ENCODE assay signal across 14 cellular contexts in genomic region chr5:163350083-163350482, GRCh38.
DNase-seq lines count a peak whose midpoint lies in the region; ATAC-seq and TF ChIP-seq lines count a peak whose summit lies in the region.
"Had no signal": no experiment of that assay in that cellular context is flagged by ENCODE, and none has a peak within 500 bp of the region (broad histone marks: within the 10 kb centered on the region; RNA-seq: fewer than 3 reads in every experiment).

No MANE protein-coding gene starts in this region.

- ATAC-seq in Right ventricle myocardium superior (ENCODE audit: poor library complexity), result no peak
- no peak for ATAC-seq in HG03039 (IDR thresholded peaks at IDR 0.05; ENCODE audit: unreplicated experiment)

- intact Hi-C loops in Right ventricle myocardium superior (cut with DNase I) (no loop called here), prostate gland (cut with DNase I) (no loop called here)

- no peak for TF ChIP-seq POLR2A in prostate gland (IDR thresholded peaks at IDR 0.05)

- no peak overlapping the region for H3K27ac ChIP-seq in prostate gland
- H3K27ac ChIP-seq: vagina, VCaP had no signal

- H3K27me3 ChIP-seq in prostate gland (replicated peaks; ENCODE audit: insufficient read depth), result no peaks in the 10 kb centered on the region
- H3K27me3 ChIP-seq: vagina had no signal

- H3K4me3 ChIP-seq in prostate gland, result no peak overlapping the region
- H3K4me3 ChIP-seq: vagina had no signal

- TF ChIP-seq CTCF in GM12873 (IDR thresholded peaks at IDR 0.05; ENCODE audit: insufficient read depth, low read depth, low read length, missing control alignments) (peak; percentile 24), nephron progenitor cell (IDR thresholded peaks at IDR 0.05) (peak; percentile 7), prostate gland (IDR thresholded peaks at IDR 0.05) (no peak)

- H3K36me3 ChIP-seq in prostate gland, result no peaks in the 10 kb centered on the region
- H3K36me3 ChIP-seq: vagina had no signal

- no peaks in the 10 kb centered on the region for H3K9me3 ChIP-seq in prostate gland
- H3K9me3 ChIP-seq: vagina had no signal

- H3K4me1 Mint-ChIP-seq in nephron progenitor cell, result no peaks in the 10 kb centered on the region

- DNase-seq in HuH-7.5 (ENCODE audit: low spot score), result peak; percentile 43
- DNase-seq in amniotic epithelial cell (ENCODE audit: low read depth), result peak; percentile 28
- DNase-seq in nephron progenitor cell, result no peak
- DNase-seq in NCI-H345 (lab: John Stamatoyannopoulos, UW), result no peak
- DNase-seq in Right ventricle myocardium superior, result no peak
- no peak for DNase-seq in prostate gland (ENCODE audit: low spot score)
- DNase-seq: activated gamma-delta T cell; COR-L47; effector CD4-positive, alpha-beta T cell; kidney had no signal

- no peaks in the 10 kb centered on the region for H3K36me3 Mint-ChIP-seq in nephron progenitor cell (ENCODE audit: low read depth)

- H3K9me3 Mint-ChIP-seq in nephron progenitor cell, result no peaks in the 10 kb centered on the region

- no peak overlapping the region for H3K27ac Mint-ChIP-seq in nephron progenitor cell

- WGBS in prostate gland, result 59% methylated on average over 2 of the region's 2 CpGs

- H3K4me3 Mint-ChIP-seq in nephron progenitor cell, result no peak overlapping the region

- H3K27me3 Mint-ChIP-seq in nephron progenitor cell (ENCODE audit: low read depth, poor library complexity), result no peaks in the 10 kb centered on the region

- no peaks in the 10 kb centered on the region for H3K4me1 ChIP-seq in prostate gland (replicated peaks)
- H3K4me1 ChIP-seq: vagina had no signal

Comparison
In these comparisons a context has a peak if more than half of its experiments do, and no peak if none do; other contexts are left out.
1. CTCF ChIP-seq: peak in GM12873 (single experiment) and nephron progenitor cell (single experiment); none in prostate gland (0 of 4).
2. DNase-seq: peak in HuH-7.5 (single experiment) and amniotic epithelial cell (single experiment); none in nephron progenitor cell (single experiment), NCI-H345 (single experiment), Right ventricle myocardium superior (single experiment) and prostate gland (single experiment).